Comparison of ENCODE assay signal across 16 cellular contexts in the genomic region with DNA sequence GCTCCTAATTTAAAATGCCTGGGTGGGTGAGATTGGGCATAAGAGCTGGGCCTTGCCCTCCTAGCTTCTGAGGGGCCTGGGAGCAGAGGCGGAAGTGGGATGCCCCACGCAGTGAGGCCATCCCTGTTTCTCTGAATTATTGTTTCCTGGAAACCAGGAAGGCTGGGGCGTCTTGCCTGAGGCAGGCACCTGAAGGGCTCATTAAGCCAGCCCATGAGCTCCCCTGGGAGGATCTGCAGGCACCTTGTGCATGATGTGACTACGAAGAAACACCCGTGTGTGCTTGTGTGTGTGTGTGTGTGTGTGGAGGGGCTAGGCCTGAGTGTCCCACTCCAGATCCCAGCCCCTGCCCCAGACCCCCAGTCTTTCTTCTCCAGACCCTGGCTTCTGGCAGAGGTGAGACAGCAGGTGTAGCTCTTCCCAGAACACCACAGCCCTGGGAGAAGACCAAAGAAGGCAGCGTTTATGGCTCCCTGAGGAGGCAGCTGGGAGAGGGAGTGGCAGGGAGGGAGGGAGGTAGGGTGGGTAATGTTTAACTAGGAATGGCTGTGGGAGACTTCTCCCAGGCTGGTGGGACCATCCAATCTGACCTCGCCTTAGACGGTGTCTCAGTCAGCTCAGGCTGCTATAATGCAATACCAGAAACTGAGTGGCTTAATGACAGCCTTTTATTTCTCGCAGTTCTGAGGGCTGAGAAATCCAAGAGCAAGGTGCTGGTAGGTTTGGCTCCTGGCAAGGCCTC. TPM values are rescaled to one million over a fixed set of nuclear protein-coding genes. Genes with fewer than 3 reads are reported as not detected.
DNase-seq lines count a peak whose midpoint lies in the region; ATAC-seq and TF ChIP-seq lines count a peak whose summit lies in the region.
"Had no signal": no experiment of that assay in that cellular context is flagged by ENCODE, and none has a peak within 500 bp of the region (broad histone marks: within the 10 kb centered on the region; RNA-seq: fewer than 3 reads in every experiment).

No MANE protein-coding gene starts in this region.

- no peak overlapping the region for H3K4me3 Mint-ChIP-seq in endothelial cell (ENCODE audit: unreplicated experiment)

- H3K9me3 Mint-ChIP-seq in endothelial cell (ENCODE audit: unreplicated experiment), result no peaks in the 10 kb centered on the region

- no peaks in the 10 kb centered on the region for H4K20me1 ChIP-seq in SK-N-SH (ENCODE audit: insufficient read depth)

- H3K36me3 Mint-ChIP-seq in endothelial cell (ENCODE audit: low read depth, unreplicated experiment), result no peaks in the 10 kb centered on the region

- CTCF ChIA-PET in HEK293 (lab: Yijun Ruan, JAX) (interaction anchor here (0.5 to 3.7 kb wide), 5 partner anchors 14 to 179 kb away, joined by 3 to 15 read pairs (median 4); a partner anchor contains a TSS), SK-N-SH (lab: Yijun Ruan, JAX) (interaction anchor here (0.7 to 2.3 kb wide), 7 partner anchors 14 to 113 kb away, joined by 3 to 12 read pairs (median 3); a partner anchor contains a TSS)

- WGBS in SK-N-SH (ENCODE audit: low lambda C conversion rate), result 66% methylated on average over 5 of the region's 9 CpGs

- no peak for TF ChIP-seq RAD21 in SK-N-SH (IDR thresholded peaks at IDR 0.05; ENCODE audit: low read length)

- peak; percentile 66 for DNase-seq in COLO668 (lab: John Stamatoyannopoulos, UW; ENCODE audit: unreplicated experiment)
- no peak for DNase-seq in endothelial cell (ENCODE audit: low spot score)
- no peak for DNase-seq in SK-N-SH
- DNase-seq: activated CD4-positive, alpha-beta T cell treated with anti-CD3 and anti-CD28 coated beads, Interleukin-2, amount 50 U/mL, for 4 hours; amygdala; effector memory CD4-positive, alpha-beta T cell; head of caudate nucleus; NCI-H226; sigmoid colon had no signal

- ATAC-seq in HG03432 (IDR thresholded peaks at IDR 0.05; ENCODE audit: unreplicated experiment), result no peak

- no peak overlapping the region for H2AFZ ChIP-seq in SK-N-SH (ENCODE audit: low read depth)

- POLR2A ChIA-PET in HEK293 (lab: Yijun Ruan, JAX), result interaction anchor here (0.6 kb wide), 1 partner anchor 14 kb away, joined by 4 read pairs; no protein-coding TSS in a partner anchor
- POLR2A ChIA-PET in SK-N-SH (lab: Yijun Ruan, JAX), result no interaction called here

- no peak for TF ChIP-seq EP300 in SK-N-SH (IDR thresholded peaks at IDR 0.05; ENCODE audit: borderline replicate concordance in 1 of 2, low read depth in 1 of 2, low read length in 1 of 2)

- H3K9me3 ChIP-seq in HEK293 (ENCODE audit: control insufficient read depth, insufficient read depth, low read depth, low read length) (no peaks in the 10 kb centered on the region), muscle layer of duodenum (ENCODE audit: control insufficient read depth in 1 of 2, low read length in 2 of 2) (no peaks in the 10 kb centered on the region), SK-N-SH (no peaks in the 10 kb centered on the region)
- H3K9me3 ChIP-seq: sigmoid colon, SJSA1, vagina had no signal

- no peak for TF ChIP-seq CTCF in HEK293 (tag by site-specific recombination; IDR thresholded peaks at IDR 0.05)
- no peak for TF ChIP-seq CTCF in VCaP (conservative IDR thresholded peaks at IDR 0.05)
- no peak for TF ChIP-seq CTCF in endothelial cell (IDR thresholded peaks at IDR 0.05; ENCODE audit: unreplicated experiment)
- no peak for TF ChIP-seq CTCF in SK-N-SH (IDR thresholded peaks at IDR 0.05)

- H3K27ac Mint-ChIP-seq in endothelial cell (ENCODE audit: unreplicated experiment), result no peak overlapping the region

- H3K4me2 ChIP-seq in SK-N-SH, result no peak overlapping the region

- no peaks in the 10 kb centered on the region for H3K9me2 ChIP-seq in SK-N-SH

- peaks cover 4% of the 10 kb centered on the region for H3K4me1 Mint-ChIP-seq in endothelial cell (ENCODE audit: unreplicated experiment)

- H3K9ac ChIP-seq in SK-N-SH, result no peak overlapping the region

- H3K4me3 ChIP-seq in HEK293 (ENCODE audit: low read depth, low read length) (no peak overlapping the region), muscle layer of duodenum (ENCODE audit: low read depth in 1 of 2, low read length in 2 of 2) (no peak overlapping the region), SK-N-SH (ENCODE audit: low read depth in 2 of 2, low read length in 1 of 2) (no peak overlapping the region)
- H3K4me3 ChIP-seq: sigmoid colon, SJSA1, vagina had no signal

- H3K27me3 ChIP-seq in muscle layer of duodenum (ENCODE audit: low read depth, low read length) (no peaks in the 10 kb centered on the region), SK-N-SH (ENCODE audit: insufficient read depth) (no peaks in the 10 kb centered on the region)
- H3K27me3 ChIP-seq: sigmoid colon, SJSA1, vagina had no signal

- H3K36me3 ChIP-seq in HEK293 (ENCODE audit: control insufficient read depth in 2 of 2, insufficient read depth in 1 of 2, low read length in 2 of 2) (no peaks in the 10 kb centered on the region), muscle layer of duodenum (ENCODE audit: control insufficient read depth in 1 of 2, insufficient read depth in 2 of 2, low read length in 2 of 2) (peaks cover 0 to 5% of the 10 kb centered on the region in 2 donors), SK-N-SH (replicated peaks in 1 of 2; ENCODE audit: control insufficient read depth in 1 of 2, insufficient read depth in 2 of 2, low read length in 1 of 2) (no peaks in the 10 kb centered on the region)
- H3K36me3 ChIP-seq: sigmoid colon, SJSA1, vagina had no signal

- no peaks in the 10 kb centered on the region for H3F3A ChIP-seq in SK-N-SH (replicated peaks; ENCODE audit: insufficient read depth)

- H3K4me1 ChIP-seq in HEK293 (ENCODE audit: control insufficient read depth, insufficient read depth, low read length), result no peaks in the 10 kb centered on the region
- peaks cover 8 to 18% of the 10 kb centered on the region in 2 donors for H3K4me1 ChIP-seq in muscle layer of duodenum (ENCODE audit: control insufficient read depth in 1 of 2, insufficient read depth in 2 of 2, low read length in 2 of 2)
- no peaks in the 10 kb centered on the region; a peak in 1 of 4 replicates for H3K4me1 ChIP-seq in SK-N-SH (ENCODE audit: control insufficient read depth in 1 of 2, insufficient read depth in 2 of 2, low read depth in 1 of 2, low read length in 1 of 2)
- H3K4me1 ChIP-seq: vagina had no signal

- no peaks in the 10 kb centered on the region for H3K79me2 ChIP-seq in SK-N-SH (ENCODE audit: insufficient read depth)

- peaks cover 4% of the 10 kb centered on the region for H3K27me3 Mint-ChIP-seq in endothelial cell (ENCODE audit: unreplicated experiment)

- H3K27ac ChIP-seq in HEK293 (ENCODE audit: extremely low read depth, low read depth, low read length) (no peak overlapping the region), VCaP (peak overlapping the region; percentile 30; the same call in 1 of the 2 replicates), muscle layer of duodenum (ENCODE audit: low read length) (peak overlapping the region; percentile 26), SK-N-SH (ENCODE audit: low read depth in 2 of 2, low read length in 1 of 2) (no peak overlapping the region)
- H3K27ac ChIP-seq: sigmoid colon, SJSA1, vagina had no signal

TF ChIP-seq in HEK293, 187 proteins besides CTCF, POLR2A, EP300 and RAD21 (continues in another document):
- TF ChIP-seq KLF10 (tag by site-specific recombination; IDR thresholded peaks at IDR 0.05), result no peak

TF ChIP-seq in SK-N-SH, 30 proteins besides CTCF, POLR2A, EP300 and RAD21 (continues in another document):
- TF ChIP-seq, protein P1, sequence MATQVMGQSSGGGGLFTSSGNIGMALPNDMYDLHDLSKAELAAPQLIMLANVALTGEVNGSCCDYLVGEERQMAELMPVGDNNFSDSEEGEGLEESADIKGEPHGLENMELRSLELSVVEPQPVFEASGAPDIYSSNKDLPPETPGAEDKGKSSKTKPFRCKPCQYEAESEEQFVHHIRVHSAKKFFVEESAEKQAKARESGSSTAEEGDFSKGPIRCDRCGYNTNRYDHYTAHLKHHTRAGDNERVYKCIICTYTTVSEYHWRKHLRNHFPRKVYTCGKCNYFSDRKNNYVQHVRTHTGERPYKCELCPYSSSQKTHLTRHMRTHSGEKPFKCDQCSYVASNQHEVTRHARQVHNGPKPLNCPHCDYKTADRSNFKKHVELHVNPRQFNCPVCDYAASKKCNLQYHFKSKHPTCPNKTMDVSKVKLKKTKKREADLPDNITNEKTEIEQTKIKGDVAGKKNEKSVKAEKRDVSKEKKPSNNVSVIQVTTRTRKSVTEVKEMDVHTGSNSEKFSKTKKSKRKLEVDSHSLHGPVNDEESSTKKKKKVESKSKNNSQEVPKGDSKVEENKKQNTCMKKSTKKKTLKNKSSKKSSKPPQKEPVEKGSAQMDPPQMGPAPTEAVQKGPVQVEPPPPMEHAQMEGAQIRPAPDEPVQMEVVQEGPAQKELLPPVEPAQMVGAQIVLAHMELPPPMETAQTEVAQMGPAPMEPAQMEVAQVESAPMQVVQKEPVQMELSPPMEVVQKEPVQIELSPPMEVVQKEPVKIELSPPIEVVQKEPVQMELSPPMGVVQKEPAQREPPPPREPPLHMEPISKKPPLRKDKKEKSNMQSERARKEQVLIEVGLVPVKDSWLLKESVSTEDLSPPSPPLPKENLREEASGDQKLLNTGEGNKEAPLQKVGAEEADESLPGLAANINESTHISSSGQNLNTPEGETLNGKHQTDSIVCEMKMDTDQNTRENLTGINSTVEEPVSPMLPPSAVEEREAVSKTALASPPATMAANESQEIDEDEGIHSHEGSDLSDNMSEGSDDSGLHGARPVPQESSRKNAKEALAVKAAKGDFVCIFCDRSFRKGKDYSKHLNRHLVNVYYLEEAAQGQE (IDR thresholded peaks at IDR 0.05; ENCODE audit: low read depth, low read length), result no peak
- no peak for TF ChIP-seq SMC3 (IDR thresholded peaks at IDR 0.05; ENCODE audit: low read depth, low read length)

RNA-seq across cellular contexts. Expression of a gene that starts 2.1 kb away (rescaled TPM):
- not detected for total RNA-seq in endothelial cell (ENCODE audit: unreplicated experiment)
- polyA plus RNA-seq in SK-N-SH (2012; rRNA removed), result 0.20 and 0.28 TPM in 2 replicates
- 0.08 and 0.16 TPM in 2 replicates for polyA plus RNA-seq in SK-N-SH (2012; cell fraction: cytosol; rRNA removed)
- 0.13 and 0.15 TPM in 2 replicates for polyA plus RNA-seq in SK-N-SH (2012; cell fraction: nucleus; rRNA removed)
- total RNA-seq: SJSA1, vagina had no signal

RNA-seq across cellular contexts. Expression of a gene that starts 15.1 kb away (rescaled TPM):
- 66.4 TPM for total RNA-seq in endothelial cell (ENCODE audit: unreplicated experiment)
- 252 and 278 TPM in 2 replicates for polyA plus RNA-seq in SK-N-SH (2012; rRNA removed)
- 159 and 201 TPM in 2 replicates for polyA plus RNA-seq in SK-N-SH (2012; cell fraction: cytosol; rRNA removed)
- 94.3 and 99.8 TPM in 2 replicates for polyA plus RNA-seq in SK-N-SH (2012; cell fraction: nucleus; rRNA removed)

RNA-seq across cellular contexts. Expression of a gene that starts 27.0 kb away (rescaled TPM):
- not detected for total RNA-seq in endothelial cell (ENCODE audit: unreplicated experiment)
- polyA plus RNA-seq in SK-N-SH (2012; rRNA removed), result not detected in 2 replicates
- polyA plus RNA-seq in SK-N-SH (2012; cell fraction: cytosol; rRNA removed), result not detected in 2 replicates
- polyA plus RNA-seq in SK-N-SH (2012; cell fraction: nucleus; rRNA removed), result not detected in 2 replicates
- total RNA-seq: lung microvascular endothelial cell, sigmoid colon, SJSA1, vagina had no signal

RNA-seq across cellular contexts. Expression of a gene that starts 28.4 kb away (rescaled TPM):
- total RNA-seq in endothelial cell (ENCODE audit: unreplicated experiment), result 19.4 TPM
- polyA plus RNA-seq in SK-N-SH (2012; rRNA removed), result 9.0 and 17.2 TPM in 2 replicates
- polyA plus RNA-seq in SK-N-SH (2012; cell fraction: cytosol; rRNA removed), result 9.4 and 11.4 TPM in 2 replicates
- 13.5 and 15.0 TPM in 2 replicates for polyA plus RNA-seq in SK-N-SH (2012; cell fraction: nucleus; rRNA removed)

RNA-seq across cellular contexts. Expression of a gene that starts 42.1 kb away (rescaled TPM):
- total RNA-seq in endothelial cell (ENCODE audit: unreplicated experiment), result 4.8 TPM
- polyA plus RNA-seq in SK-N-SH (2012; rRNA removed), result 13.1 and 22.5 TPM in 2 replicates
- 12.8 and 17.6 TPM in 2 replicates for polyA plus RNA-seq in SK-N-SH (2012; cell fraction: cytosol; rRNA removed)
- polyA plus RNA-seq in SK-N-SH (2012; cell fraction: nucleus; rRNA removed), result 14.0 and 30.2 TPM in 2 replicates

Comparison
In these comparisons a context has a peak if more than half of its experiments do, and no peak if none do; other contexts are left out.
1. H3K27ac ChIP-seq: peak in VCaP (single experiment) and muscle layer of duodenum (single experiment); none in HEK293 (single experiment) and SK-N-SH (0 of 2).